1 cellular context compared by ENCODE assay signal in genomic region chr10:17229016-17229716, GRCh38.
TF ChIP-seq lines count a peak whose summit lies in the region.

No MANE protein-coding gene starts in this region.

TF ChIP-seq in HEK293, 187 proteins besides CTCF, POLR2A, EP300 and RAD21 (continued from another document and continues in another):
- TF ChIP-seq PRDM2 (tag by site-specific recombination; IDR thresholded peaks at IDR 0.05; ENCODE audit: borderline replicate concordance) (peak; percentile 96; the same call in 1 of the 2 replicates), ZBTB7A (tag by site-specific recombination; IDR thresholded peaks at IDR 0.05; ENCODE audit: low read depth) (peak; percentile 44), ZNF10 (tag by site-specific recombination; IDR thresholded peaks at IDR 0.05) (no peak; the same call in 1 of the 2 replicates), ZNF549 (tag by site-specific recombination; IDR thresholded peaks at IDR 0.05) (no peak), ZBTB48 (tag by site-specific recombination; IDR thresholded peaks at IDR 0.05) (peak; percentile 51), KLF1 (tag by site-specific recombination; IDR thresholded peaks at IDR 0.05) (peak; percentile 56), ZNF624 (tag by site-specific recombination; IDR thresholded peaks at IDR 0.05) (no peak), ZFHX2 (tag by site-specific recombination; conservative IDR thresholded peaks at IDR 0.05) (peak; percentile 86), MZF1 (tag by site-specific recombination; IDR thresholded peaks at IDR 0.05; ENCODE audit: borderline replicate concordance) (no peak), ZNF133 (tag by site-specific recombination; IDR thresholded peaks at IDR 0.05) (0 out of 2 replicates have a peak, but pooled peaks have one; percentile 12), ZNF239 (tag by site-specific recombination; IDR thresholded peaks at IDR 0.05) (peak; percentile 86), ZNF2 (tag by site-specific recombination; IDR thresholded peaks at IDR 0.05) (peak; percentile 87), ZNF580 (tag by site-specific recombination; IDR thresholded peaks at IDR 0.05) (peak; percentile 56; the same call in 1 of the 2 replicates), ZNF280C (tag by site-specific recombination; IDR thresholded peaks at IDR 0.05) (0 out of 2 replicates have a peak, but pooled peaks have one; percentile 38), KLF7 (tag by site-specific recombination; IDR thresholded peaks at IDR 0.05; ENCODE audit: borderline replicate concordance) (peak; percentile 57; the same call in 1 of the 2 replicates), ZNF785 (tag by site-specific recombination; IDR thresholded peaks at IDR 0.05) (peak; percentile 55; the same call in 1 of the 2 replicates), ZNF354C (tag by site-specific recombination; IDR thresholded peaks at IDR 0.05; ENCODE audit: borderline replicate concordance, low read depth) (no peak), ZSCAN23 (tag by site-specific recombination; IDR thresholded peaks at IDR 0.05) (no peak; the same call in 1 of the 2 replicates), SP2 (tag by site-specific recombination; IDR thresholded peaks at IDR 0.05) (peak; percentile 45; the same call in 1 of the 2 replicates), ZNF530 (tag by site-specific recombination; IDR thresholded peaks at IDR 0.05; ENCODE audit: low read depth) (no peak), ZNF660 (tag by site-specific recombination; IDR thresholded peaks at IDR 0.05) (0 out of 2 replicates have a peak, but pooled peaks have one; percentile 33), ZNF837 (tag by site-specific recombination; IDR thresholded peaks at IDR 0.05) (peak; percentile 94), EGR2 (tag by site-specific recombination; IDR thresholded peaks at IDR 0.05; ENCODE audit: low read depth) (peak; percentile 71), ZNF610 (tag by site-specific recombination; IDR thresholded peaks at IDR 0.05; ENCODE audit: borderline replicate concordance) (no peak), ZFP69B (tag by site-specific recombination; IDR thresholded peaks at IDR 0.05) (peak; percentile 26), ZNF670 (tag by site-specific recombination; IDR thresholded peaks at IDR 0.05; ENCODE audit: low read depth) (no peak), ZNF701 (tag by site-specific recombination; IDR thresholded peaks at IDR 0.05) (no peak), BCL11A (tag by site-specific recombination; IDR thresholded peaks at IDR 0.05; ENCODE audit: low read depth) (no peak), IKZF3 (tag by site-specific recombination; IDR thresholded peaks at IDR 0.05) (no peak), FEZF1 (tag by site-specific recombination; IDR thresholded peaks at IDR 0.05) (no peak), ZNF501 (tag by site-specific recombination; IDR thresholded peaks at IDR 0.05) (peak; percentile 72), ZNF366 (tag by site-specific recombination; conservative IDR thresholded peaks at IDR 0.05) (no peak)
- TF ChIP-seq, protein P1, sequence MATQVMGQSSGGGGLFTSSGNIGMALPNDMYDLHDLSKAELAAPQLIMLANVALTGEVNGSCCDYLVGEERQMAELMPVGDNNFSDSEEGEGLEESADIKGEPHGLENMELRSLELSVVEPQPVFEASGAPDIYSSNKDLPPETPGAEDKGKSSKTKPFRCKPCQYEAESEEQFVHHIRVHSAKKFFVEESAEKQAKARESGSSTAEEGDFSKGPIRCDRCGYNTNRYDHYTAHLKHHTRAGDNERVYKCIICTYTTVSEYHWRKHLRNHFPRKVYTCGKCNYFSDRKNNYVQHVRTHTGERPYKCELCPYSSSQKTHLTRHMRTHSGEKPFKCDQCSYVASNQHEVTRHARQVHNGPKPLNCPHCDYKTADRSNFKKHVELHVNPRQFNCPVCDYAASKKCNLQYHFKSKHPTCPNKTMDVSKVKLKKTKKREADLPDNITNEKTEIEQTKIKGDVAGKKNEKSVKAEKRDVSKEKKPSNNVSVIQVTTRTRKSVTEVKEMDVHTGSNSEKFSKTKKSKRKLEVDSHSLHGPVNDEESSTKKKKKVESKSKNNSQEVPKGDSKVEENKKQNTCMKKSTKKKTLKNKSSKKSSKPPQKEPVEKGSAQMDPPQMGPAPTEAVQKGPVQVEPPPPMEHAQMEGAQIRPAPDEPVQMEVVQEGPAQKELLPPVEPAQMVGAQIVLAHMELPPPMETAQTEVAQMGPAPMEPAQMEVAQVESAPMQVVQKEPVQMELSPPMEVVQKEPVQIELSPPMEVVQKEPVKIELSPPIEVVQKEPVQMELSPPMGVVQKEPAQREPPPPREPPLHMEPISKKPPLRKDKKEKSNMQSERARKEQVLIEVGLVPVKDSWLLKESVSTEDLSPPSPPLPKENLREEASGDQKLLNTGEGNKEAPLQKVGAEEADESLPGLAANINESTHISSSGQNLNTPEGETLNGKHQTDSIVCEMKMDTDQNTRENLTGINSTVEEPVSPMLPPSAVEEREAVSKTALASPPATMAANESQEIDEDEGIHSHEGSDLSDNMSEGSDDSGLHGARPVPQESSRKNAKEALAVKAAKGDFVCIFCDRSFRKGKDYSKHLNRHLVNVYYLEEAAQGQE (tag by site-specific recombination; IDR thresholded peaks at IDR 0.05) = no peak; the same call in 1 of the 2 replicates
- TF ChIP-seq, protein P2, sequence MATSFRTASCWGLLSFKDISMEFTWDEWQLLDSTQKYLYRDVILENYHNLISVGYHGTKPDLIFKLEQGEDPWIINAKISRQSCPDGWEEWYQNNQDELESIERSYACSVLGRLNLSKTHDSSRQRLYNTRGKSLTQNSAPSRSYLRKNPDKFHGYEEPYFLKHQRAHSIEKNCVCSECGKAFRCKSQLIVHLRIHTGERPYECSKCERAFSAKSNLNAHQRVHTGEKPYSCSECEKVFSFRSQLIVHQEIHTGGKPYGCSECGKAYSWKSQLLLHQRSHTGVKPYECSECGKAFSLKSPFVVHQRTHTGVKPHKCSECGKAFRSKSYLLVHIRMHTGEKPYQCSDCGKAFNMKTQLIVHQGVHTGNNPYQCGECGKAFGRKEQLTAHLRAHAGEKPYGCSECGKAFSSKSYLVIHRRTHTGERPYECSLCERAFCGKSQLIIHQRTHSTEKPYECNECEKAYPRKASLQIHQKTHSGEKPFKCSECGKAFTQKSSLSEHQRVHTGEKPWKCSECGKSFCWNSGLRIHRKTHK (tag by site-specific recombination; IDR thresholded peaks at IDR 0.05) = no peak
- TF ChIP-seq, protein P3, sequence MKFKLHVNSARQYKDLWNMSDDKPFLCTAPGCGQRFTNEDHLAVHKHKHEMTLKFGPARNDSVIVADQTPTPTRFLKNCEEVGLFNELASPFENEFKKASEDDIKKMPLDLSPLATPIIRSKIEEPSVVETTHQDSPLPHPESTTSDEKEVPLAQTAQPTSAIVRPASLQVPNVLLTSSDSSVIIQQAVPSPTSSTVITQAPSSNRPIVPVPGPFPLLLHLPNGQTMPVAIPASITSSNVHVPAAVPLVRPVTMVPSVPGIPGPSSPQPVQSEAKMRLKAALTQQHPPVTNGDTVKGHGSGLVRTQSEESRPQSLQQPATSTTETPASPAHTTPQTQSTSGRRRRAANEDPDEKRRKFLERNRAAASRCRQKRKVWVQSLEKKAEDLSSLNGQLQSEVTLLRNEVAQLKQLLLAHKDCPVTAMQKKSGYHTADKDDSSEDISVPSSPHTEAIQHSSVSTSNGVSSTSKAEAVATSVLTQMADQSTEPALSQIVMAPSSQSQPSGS (tag by site-specific recombination; IDR thresholded peaks at IDR 0.05; ENCODE audit: low read depth) = no peak
- TF ChIP-seq, protein P4, sequence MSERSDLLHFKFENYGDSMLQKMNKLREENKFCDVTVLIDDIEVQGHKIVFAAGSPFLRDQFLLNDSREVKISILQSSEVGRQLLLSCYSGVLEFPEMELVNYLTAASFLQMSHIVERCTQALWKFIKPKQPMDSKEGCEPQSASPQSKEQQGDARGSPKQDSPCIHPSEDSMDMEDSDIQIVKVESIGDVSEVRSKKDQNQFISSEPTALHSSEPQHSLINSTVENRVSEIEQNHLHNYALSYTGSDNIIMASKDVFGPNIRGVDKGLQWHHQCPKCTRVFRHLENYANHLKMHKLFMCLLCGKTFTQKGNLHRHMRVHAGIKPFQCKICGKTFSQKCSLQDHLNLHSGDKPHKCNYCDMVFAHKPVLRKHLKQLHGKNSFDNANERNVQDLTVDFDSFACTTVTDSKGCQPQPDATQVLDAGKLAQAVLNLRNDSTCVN (tag by site-specific recombination; optimal IDR thresholded peaks at IDR 0.05) = peak; percentile 94
- TF ChIP-seq, protein P5, sequence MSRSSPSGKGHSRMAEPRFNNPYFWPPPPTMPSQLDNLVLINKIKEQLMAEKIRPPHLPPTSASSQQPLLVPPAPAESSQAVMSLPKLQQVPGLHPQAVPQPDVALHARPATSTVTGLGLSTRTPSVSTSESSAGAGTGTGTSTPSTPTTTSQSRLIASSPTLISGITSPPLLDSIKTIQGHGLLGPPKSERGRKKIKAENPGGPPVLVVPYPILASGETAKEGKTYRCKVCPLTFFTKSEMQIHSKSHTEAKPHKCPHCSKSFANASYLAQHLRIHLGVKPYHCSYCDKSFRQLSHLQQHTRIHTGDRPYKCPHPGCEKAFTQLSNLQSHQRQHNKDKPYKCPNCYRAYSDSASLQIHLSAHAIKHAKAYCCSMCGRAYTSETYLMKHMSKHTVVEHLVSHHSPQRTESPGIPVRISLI (tag by site-specific recombination; IDR thresholded peaks at IDR 0.05) = 0 out of 2 replicates have a peak, but pooled peaks have one; percentile 38
- TF ChIP-seq, protein P6, sequence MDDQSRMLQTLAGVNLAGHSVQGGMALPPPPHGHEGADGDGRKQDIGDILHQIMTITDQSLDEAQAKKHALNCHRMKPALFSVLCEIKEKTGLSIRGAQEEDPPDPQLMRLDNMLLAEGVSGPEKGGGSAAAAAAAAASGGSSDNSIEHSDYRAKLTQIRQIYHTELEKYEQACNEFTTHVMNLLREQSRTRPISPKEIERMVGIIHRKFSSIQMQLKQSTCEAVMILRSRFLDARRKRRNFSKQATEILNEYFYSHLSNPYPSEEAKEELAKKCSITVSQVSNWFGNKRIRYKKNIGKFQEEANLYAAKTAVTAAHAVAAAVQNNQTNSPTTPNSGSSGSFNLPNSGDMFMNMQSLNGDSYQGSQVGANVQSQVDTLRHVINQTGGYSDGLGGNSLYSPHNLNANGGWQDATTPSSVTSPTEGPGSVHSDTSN (CRISPR knock-in tag; IDR thresholded peaks at IDR 0.05) = peak; percentile 78
- TF ChIP-seq, protein P7, sequence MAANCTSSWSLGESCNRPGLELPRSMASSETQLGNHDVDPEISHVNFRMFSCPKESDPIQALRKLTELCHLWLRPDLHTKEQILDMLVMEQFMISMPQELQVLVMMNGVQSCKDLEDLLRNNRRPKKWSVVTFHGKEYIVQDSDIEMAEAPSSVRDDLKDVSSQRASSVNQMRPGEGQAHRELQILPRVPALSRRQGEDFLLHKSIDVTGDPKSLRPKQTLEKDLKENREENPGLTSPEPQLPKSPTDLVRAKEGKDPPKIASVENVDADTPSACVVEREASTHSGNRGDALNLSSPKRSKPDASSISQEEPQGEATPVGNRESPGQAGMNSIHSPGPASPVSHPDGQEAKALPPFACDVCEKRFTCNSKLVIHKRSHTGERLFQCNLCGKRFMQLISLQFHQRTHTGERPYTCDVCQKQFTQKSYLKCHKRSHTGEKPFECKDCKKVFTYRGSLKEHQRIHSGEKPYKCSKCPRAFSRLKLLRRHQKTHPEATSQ (tag by site-specific recombination; IDR thresholded peaks at IDR 0.05) = 0 out of 2 replicates have a peak, but pooled peaks have one; percentile 27
